In the genomic region with DNA sequence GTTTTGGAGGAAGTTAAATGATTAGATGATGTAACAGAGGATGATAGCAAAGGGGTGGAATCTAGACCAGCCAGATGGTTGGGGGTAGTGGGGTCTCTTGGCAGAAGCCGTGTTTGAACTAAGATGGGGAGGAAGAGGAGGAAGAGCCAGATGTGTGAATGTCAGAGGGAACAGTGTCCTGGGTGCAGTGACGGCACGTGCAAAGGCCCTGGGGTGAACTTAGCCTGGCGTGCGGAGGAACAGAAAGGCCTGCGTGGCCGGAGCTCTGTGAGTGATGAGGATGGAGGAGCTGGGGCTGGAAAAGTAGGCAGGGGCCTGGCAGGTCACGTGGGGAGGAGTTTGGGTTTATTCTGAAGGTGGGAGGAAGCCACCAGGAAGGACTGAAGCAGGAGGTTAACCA, we compare ENCODE assay signal across 1 cellular context.
TF ChIP-seq lines count a peak whose summit lies in the region.

No MANE protein-coding gene starts in this region.

TF ChIP-seq in GM23338, 12 proteins besides CTCF, POLR2A, EP300 and RAD21 (continued from another document):
- TF ChIP-seq EZH2 (IDR thresholded peaks at IDR 0.05; ENCODE audit: low read depth, unreplicated experiment) = no peak
- TF ChIP-seq STAT1 (IDR thresholded peaks at IDR 0.05; ENCODE audit: unreplicated experiment) = no peak
